10 cellular contexts compared by ENCODE assay signal in the genomic region with DNA sequence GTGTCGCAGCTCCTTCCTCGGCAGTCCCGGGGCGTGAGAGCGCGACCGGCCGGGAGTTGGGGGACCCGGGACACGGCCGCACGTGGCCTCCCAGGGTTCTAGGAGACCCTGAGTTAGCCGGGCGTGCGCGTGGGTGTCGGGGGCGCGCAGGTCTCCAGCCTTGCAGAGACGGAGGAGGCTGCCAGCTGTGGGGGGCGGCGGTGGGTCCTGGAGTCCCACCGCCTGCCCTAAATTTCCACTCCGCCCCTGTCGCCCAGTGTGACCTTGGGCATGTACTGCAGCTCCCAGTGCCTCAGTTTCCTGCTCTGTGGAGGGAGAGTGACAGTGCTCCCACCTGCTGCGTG. TPM values are rescaled to one million over a fixed set of nuclear protein-coding genes. Genes with fewer than 3 reads are reported as not detected.
DNase-seq lines count a peak whose midpoint lies in the region; ATAC-seq and TF ChIP-seq lines count a peak whose summit lies in the region.
"Had no signal": no experiment of that assay in that cellular context is flagged by ENCODE, and none has a peak within 500 bp of the region (broad histone marks: within the 10 kb centered on the region; RNA-seq: fewer than 3 reads in every experiment).

No MANE protein-coding gene starts in this region.

- no peaks in the 10 kb centered on the region for H3K27me3 ChIP-seq in CD4-positive, CD25-positive, alpha-beta regulatory T cell (ENCODE audit: control insufficient read depth, insufficient read depth, low read length)
- H3K27me3 ChIP-seq in PC-9 (ENCODE audit: insufficient read depth, low read depth) (no peaks in the 10 kb centered on the region), gastrocnemius medialis (no peaks in the 10 kb centered on the region)

- H2AFZ ChIP-seq in PC-9 = no peak overlapping the region

- H3K4me1 ChIP-seq in CD4-positive, CD25-positive, alpha-beta regulatory T cell (ENCODE audit: control insufficient read depth, insufficient read depth, low read length, poor library complexity, severe bottlenecking) = peaks cover 6% of the 10 kb centered on the region
- H3K4me1 ChIP-seq in PC-9 (replicated peaks; ENCODE audit: insufficient read depth) (peaks cover 29% of the 10 kb centered on the region), gastrocnemius medialis (peaks cover 5 to 7% of the 10 kb centered on the region in 2 donors)

- TF ChIP-seq POLR2A in gastrocnemius medialis (IDR thresholded peaks at IDR 0.05) = no peak

- no peak overlapping the region for H3K27ac ChIP-seq in CD4-positive, CD25-positive, alpha-beta regulatory T cell (ENCODE audit: insufficient read depth, low read length, poor library complexity, severe bottlenecking)
- no peak overlapping the region for H3K27ac ChIP-seq in PC-9
- H3K27ac ChIP-seq in gastrocnemius medialis = no peak overlapping the region

- H3K27ac Mint-ChIP-seq in CD4-positive, CD25-positive, alpha-beta regulatory T cell = peak overlapping the region in 1 of 3 donors; percentile 43

- no peaks in the 10 kb centered on the region for H3K9me2 ChIP-seq in PC-9 (ENCODE audit: insufficient read depth)

- H3F3A ChIP-seq in PC-9 (ENCODE audit: insufficient read depth, low read depth) = peaks cover 28% of the 10 kb centered on the region

- ATAC-seq in CD4-positive, CD25-positive, alpha-beta regulatory T cell (ENCODE audit: low read depth in 2 of 2) = no peak
- ATAC-seq in gastrocnemius medialis = no peak
- ATAC-seq in activated CD4-positive, CD25-positive, alpha-beta regulatory T cell treated with anti-CD3 and anti-CD28 coated beads, Interleukin-2, amount 50 U/mL, for 24 hours = no peak
- ATAC-seq in GM19023 (IDR thresholded peaks at IDR 0.05; ENCODE audit: unreplicated experiment) = no peak

- BruUV-seq in PC-9 (replicated peaks; lab: Mats Ljungman, UMichigan) = no TSS peak

- CTCF ChIA-PET in PC-9 (lab: Charles Lee) = interaction anchor here (0.6 kb wide), 1 partner anchor 331 kb away, joined by 9 read pairs; no protein-coding TSS in a partner anchor

- H3K27me3 Mint-ChIP-seq in CD4-positive, CD25-positive, alpha-beta regulatory T cell = no peaks in the 10 kb centered on the region

- POLR2A ChIA-PET in PC-9 (lab: Charles Lee; ENCODE audit: unreplicated experiment) = no interaction called here

- intact Hi-C loops in PC-9 (cut with micrococcal nuclease; ENCODE audit: unreplicated experiment) = no loop called here
- intact Hi-C loops in gastrocnemius medialis (cut with DNase I; ENCODE audit: low total_unique reads) = no loop called here

- no peaks in the 10 kb centered on the region for H3K36me3 Mint-ChIP-seq in CD4-positive, CD25-positive, alpha-beta regulatory T cell

- peaks cover 4 to 20% (median 6%) of the 10 kb centered on the region in 4 donors for H3K4me1 Mint-ChIP-seq in CD4-positive, CD25-positive, alpha-beta regulatory T cell

- TF ChIP-seq CTCF in PC-9 (conservative IDR thresholded peaks at IDR 0.05) (no peak), fibroblast of villous mesenchyme (IDR thresholded peaks at IDR 0.05; ENCODE audit: insufficient read depth, low read depth, low read length) (no peak), gastrocnemius medialis (IDR thresholded peaks at IDR 0.05 in 4 of 5, conservative IDR thresholded peaks at IDR 0.05 in 1 of 5) (no peak)

- H3K4me3 ChIP-seq in CD4-positive, CD25-positive, alpha-beta regulatory T cell (ENCODE audit: low read depth, low read length) = no peak overlapping the region
- H3K4me3 ChIP-seq in PC-9 (no peak overlapping the region), fibroblast of villous mesenchyme (ENCODE audit: low read depth, low read length) (peak overlapping the region; percentile 37), gastrocnemius medialis (peak overlapping the region; percentile 37 to 54 (median 46))

- no peaks in the 10 kb centered on the region for H4K20me1 ChIP-seq in PC-9 (ENCODE audit: insufficient read depth)

- H3K36me3 ChIP-seq in CD4-positive, CD25-positive, alpha-beta regulatory T cell (ENCODE audit: control insufficient read depth, insufficient read depth, low read length) = no peaks in the 10 kb centered on the region
- H3K36me3 ChIP-seq in PC-9 (ENCODE audit: low read depth) (no peaks in the 10 kb centered on the region), gastrocnemius medialis (no peaks in the 10 kb centered on the region)

- H3K4me3 Mint-ChIP-seq in CD4-positive, CD25-positive, alpha-beta regulatory T cell = peak overlapping the region in 3 of 4 donors; percentile 59 to 72 (median 65)

- H3K9me3 Mint-ChIP-seq in CD4-positive, CD25-positive, alpha-beta regulatory T cell = peaks cover 0 to 2% (median 0%) of the 10 kb centered on the region in 7 donors

- in situ Hi-C loops in gastrocnemius medialis (cut with MboI; ENCODE audit: low sequenced_read_pairs in 4 of 4) = no loop called here

- H3K9me3 ChIP-seq in CD4-positive, CD25-positive, alpha-beta regulatory T cell (ENCODE audit: control insufficient read depth in 2 of 2, low read length in 2 of 2) = no peaks in the 10 kb centered on the region
- no peaks in the 10 kb centered on the region for H3K9me3 ChIP-seq in PC-9 (ENCODE audit: insufficient read depth, low read depth)
- no peaks in the 10 kb centered on the region for H3K9me3 ChIP-seq in gastrocnemius medialis

- H3K79me2 ChIP-seq in PC-9 (ENCODE audit: low read depth) = no peaks in the 10 kb centered on the region

- H3K4me2 ChIP-seq in PC-9 = peak overlapping the region; percentile 50; the same call in 1 of the 2 replicates

- no peak for DNase-seq in CD4-positive, CD25-positive, alpha-beta regulatory T cell
- DNase-seq in PC-9 (no peak), fibroblast of villous mesenchyme (ENCODE audit: low read depth) (no peak), gastrocnemius medialis (no peak), globus pallidus (ENCODE audit: low spot score) (no peak), EL (no peak)
- DNase-seq: NCI-H2029 treated with DMSO at 0.1 percent for 48 hours had no signal

RNA-seq across cellular contexts. Expression of gene RRP7A, which starts 18.8 kb away (rescaled TPM):
- 56.0 TPM for total RNA-seq in CD4-positive, CD25-positive, alpha-beta regulatory T cell
- 10 to 100 TPM; 29.8 to 50.6 (median 45.2) TPM for polyA plus RNA-seq in CD4-positive, CD25-positive, alpha-beta regulatory T cell
- 52.7 and 56.6 TPM in 2 replicates for total RNA-seq in PC-9 (2021)
- total RNA-seq in fibroblast of villous mesenchyme = 24.5 and 29.8 TPM in 2 replicates
- 10 to 100 TPM; 11.9 to 27.3 (median 15.8) TPM for total RNA-seq in gastrocnemius medialis

RNA-seq across cellular contexts. Expression of gene SERHL2, which starts 52.9 kb away (rescaled TPM):
- total RNA-seq in CD4-positive, CD25-positive, alpha-beta regulatory T cell = not detected
- polyA plus RNA-seq in CD4-positive, CD25-positive, alpha-beta regulatory T cell = under 1 TPM in 3 of 4 donors, not detected in 1; 0.41 to 0.76 (median 0.50) TPM
- total RNA-seq in PC-9 (2021) = 1.9 and 2.4 TPM in 2 replicates
- total RNA-seq in fibroblast of villous mesenchyme = 2.2 and 2.3 TPM in 2 replicates
- 10 to 100 TPM in 1 of 4 donors, 1 to 10 TPM in 1, under 1 TPM in 1, not detected in 1; 0.84 to 13.4 (median 1.7) TPM for total RNA-seq in gastrocnemius medialis
- total RNA-seq: G401 had no signal

Comparison
In these comparisons a context has a peak if more than half of its experiments do, and no peak if none do; other contexts are left out.
1. H3K4me3 ChIP-seq: peak in fibroblast of villous mesenchyme (single experiment) and gastrocnemius medialis (4 of 4); none in CD4-positive, CD25-positive, alpha-beta regulatory T cell (single experiment) and PC-9 (single experiment).